ENCODE assay signal across 8 cellular contexts in the genomic region with DNA sequence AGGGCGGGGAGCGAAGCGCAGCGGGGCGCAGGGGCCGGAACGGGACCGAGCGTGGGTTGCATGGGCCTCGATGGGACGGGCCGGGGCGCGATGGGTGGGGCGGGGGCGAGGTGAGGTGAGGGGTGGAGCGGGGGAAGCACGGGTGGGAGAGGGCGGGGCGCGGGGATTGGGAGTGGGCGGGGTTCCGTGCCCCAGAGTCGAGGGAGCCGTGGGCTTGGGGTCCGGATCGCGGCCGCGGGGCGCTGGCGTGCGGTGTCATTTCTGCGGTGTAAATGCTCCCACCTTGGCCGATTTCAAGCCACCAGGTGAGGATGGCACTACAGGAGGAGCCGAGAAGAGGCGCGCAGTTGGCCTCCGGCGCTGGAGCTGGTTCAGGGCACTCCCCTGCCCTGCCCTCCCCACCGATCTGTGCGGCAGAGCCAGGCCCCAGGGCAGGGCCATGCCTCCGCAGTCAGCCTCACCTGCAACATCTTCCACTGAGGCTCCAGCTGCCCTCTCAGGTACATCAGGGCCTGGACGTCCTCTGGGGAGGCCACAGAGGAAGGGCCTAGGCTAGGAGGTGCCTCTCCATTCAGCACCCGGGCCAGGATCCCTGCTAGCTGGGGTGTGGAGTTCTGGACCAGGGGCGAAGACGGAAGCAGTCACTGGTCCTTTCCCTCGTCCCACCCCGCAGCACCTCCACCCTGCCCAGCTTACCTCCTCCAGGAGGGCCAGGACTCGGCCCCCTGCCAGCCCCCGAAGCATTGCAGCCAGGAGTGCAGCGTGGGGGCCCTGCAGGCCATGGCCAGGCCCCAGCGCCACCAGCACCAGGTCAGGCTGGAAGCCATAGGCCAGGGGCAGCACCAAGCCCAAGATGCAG. TPM values are rescaled to one million over a fixed set of nuclear protein-coding genes. Genes with fewer than 3 reads are reported as not detected.
A peak's percentile ranks its signal among the peaks of the same experiment; 100 is the strongest.
DNase-seq lines count a peak whose midpoint lies in the region; ATAC-seq, FAIRE-seq and TF ChIP-seq lines count a peak whose summit lies in the region.

No MANE protein-coding gene starts in this region.

- H3K9me3 ChIP-seq in right atrium auricular region = no peaks in the 10 kb centered on the region

- FAIRE-seq in D721Med (lab: Jason Lieb, UNC) = no peak

- no peaks in the 10 kb centered on the region for H3K27me3 Mint-ChIP-seq in activated naive CD4-positive, alpha-beta T cell treated with anti-CD3 and anti-CD28 coated beads, Interleukin-2, amount 50 U/mL, for 24 hours

- peaks cover 30% of the 10 kb centered on the region for H3K4me1 Mint-ChIP-seq in activated naive CD4-positive, alpha-beta T cell treated with anti-CD3 and anti-CD28 coated beads, Interleukin-2, amount 50 U/mL, for 24 hours
- peaks cover 40% of the 10 kb centered on the region for H3K4me1 Mint-ChIP-seq in stimulated activated effector memory CD8-positive, alpha-beta T cell treated with anti-CD3 and anti-CD28 coated beads, Interleukin-12 subunit alpha, Interleukin-12 subunit beta, amount 100 ng/mL, for 72 hours

- H3K9me3 Mint-ChIP-seq in activated naive CD4-positive, alpha-beta T cell treated with anti-CD3 and anti-CD28 coated beads, Interleukin-2, amount 50 U/mL, for 24 hours = no peaks in the 10 kb centered on the region
- H3K9me3 Mint-ChIP-seq in stimulated activated effector memory CD8-positive, alpha-beta T cell treated with anti-CD3 and anti-CD28 coated beads, Interleukin-12 subunit alpha, Interleukin-12 subunit beta, amount 100 ng/mL, for 72 hours = no peaks in the 10 kb centered on the region

- H3K36me3 ChIP-seq in right atrium auricular region = peaks cover 2% of the 10 kb centered on the region

- peaks cover 5% of the 10 kb centered on the region for H3K36me3 Mint-ChIP-seq in activated naive CD4-positive, alpha-beta T cell treated with anti-CD3 and anti-CD28 coated beads, Interleukin-2, amount 50 U/mL, for 24 hours
- H3K36me3 Mint-ChIP-seq in stimulated activated effector memory CD8-positive, alpha-beta T cell treated with anti-CD3 and anti-CD28 coated beads, Interleukin-12 subunit alpha, Interleukin-12 subunit beta, amount 100 ng/mL, for 72 hours = peaks cover 51% of the 10 kb centered on the region

- H3K27me3 ChIP-seq in right atrium auricular region = no peaks in the 10 kb centered on the region

- ATAC-seq in stimulated activated effector memory CD8-positive, alpha-beta T cell treated with anti-CD3 and anti-CD28 coated beads, Interleukin-12 subunit alpha, Interleukin-12 subunit beta, amount 100 ng/mL, for 72 hours = no peak
- ATAC-seq in HG03280 (IDR thresholded peaks at IDR 0.05; ENCODE audit: unreplicated experiment) (no peak), GM21515 (IDR thresholded peaks at IDR 0.05; ENCODE audit: unreplicated experiment) (no peak)

- peak overlapping the region; percentile 99 for H3K4me3 Mint-ChIP-seq in activated naive CD4-positive, alpha-beta T cell treated with anti-CD3 and anti-CD28 coated beads, Interleukin-2, amount 50 U/mL, for 24 hours
- H3K4me3 Mint-ChIP-seq in stimulated activated effector memory CD8-positive, alpha-beta T cell treated with anti-CD3 and anti-CD28 coated beads, Interleukin-12 subunit alpha, Interleukin-12 subunit beta, amount 100 ng/mL, for 72 hours = peak overlapping the region; percentile 96

- TF ChIP-seq CTCF in right atrium auricular region (IDR thresholded peaks at IDR 0.05) (no peak), D721Med (IDR thresholded peaks at IDR 0.05; ENCODE audit: insufficient read depth, missing control alignments) (no peak)

- DNase-seq in activated T-cell treated with anti-CD3 and anti-CD28 coated beads for 4 hours (peak; percentile 73), right atrium auricular region (ENCODE audit: low spot score) (no peak), D721Med (ENCODE audit: insufficient read length, low spot score) (no peak)
- DNase-seq in activated T-cell treated with anti-CD3 and anti-CD28 coated beads, Interleukin-2, amount 50 U/mL, for 1 hour = no peak
- no peak for DNase-seq in stimulated activated effector memory CD8-positive, alpha-beta T cell treated with anti-CD3 and anti-CD28 coated beads, Interleukin-12 subunit alpha, Interleukin-12 subunit beta, amount 100 ng/mL, for 72 hours (ENCODE audit: low spot score in 2 of 2)

- peak overlapping the region; percentile 88 to 89 for H3K27ac ChIP-seq in right atrium auricular region

- peak overlapping the region; percentile 73 to 96 for H3K4me3 ChIP-seq in right atrium auricular region

- peaks cover 0 to 63% of the 10 kb centered on the region in 2 donors for H3K4me1 ChIP-seq in right atrium auricular region

- peak overlapping the region; percentile 100 for H3K27ac Mint-ChIP-seq in activated naive CD4-positive, alpha-beta T cell treated with anti-CD3 and anti-CD28 coated beads, Interleukin-2, amount 50 U/mL, for 24 hours
- H3K27ac Mint-ChIP-seq in stimulated activated effector memory CD8-positive, alpha-beta T cell treated with anti-CD3 and anti-CD28 coated beads, Interleukin-12 subunit alpha, Interleukin-12 subunit beta, amount 100 ng/mL, for 72 hours = peak overlapping the region; percentile 99

RNA-seq across cellular contexts. Expression of a gene that starts 0.6 kb away (rescaled TPM):
- 10 to 100 TPM; 19.5 to 22.1 TPM for total RNA-seq in right atrium auricular region

RNA-seq across cellular contexts. Expression of a gene that starts 5.6 kb away (rescaled TPM):
- 1 to 10 TPM; 6.7 to 9.1 TPM for total RNA-seq in right atrium auricular region

RNA-seq across cellular contexts. Expression of a gene that starts 16.0 kb away (rescaled TPM):
- total RNA-seq in right atrium auricular region = 10 to 100 TPM in 1 of 2 donors, 1 to 10 TPM in 1; 5.0 to 13.0 TPM

RNA-seq across cellular contexts. Expression of a gene that starts 24.7 kb away (rescaled TPM):
- 1 to 10 TPM; 3.7 to 4.0 TPM for total RNA-seq in right atrium auricular region

RNA-seq across cellular contexts. Expression of a gene that starts 44.6 kb away (rescaled TPM):
- 10 to 100 TPM; 18.0 to 20.0 TPM for total RNA-seq in right atrium auricular region
